11 cellular contexts compared by ENCODE assay signal in the genomic region with DNA sequence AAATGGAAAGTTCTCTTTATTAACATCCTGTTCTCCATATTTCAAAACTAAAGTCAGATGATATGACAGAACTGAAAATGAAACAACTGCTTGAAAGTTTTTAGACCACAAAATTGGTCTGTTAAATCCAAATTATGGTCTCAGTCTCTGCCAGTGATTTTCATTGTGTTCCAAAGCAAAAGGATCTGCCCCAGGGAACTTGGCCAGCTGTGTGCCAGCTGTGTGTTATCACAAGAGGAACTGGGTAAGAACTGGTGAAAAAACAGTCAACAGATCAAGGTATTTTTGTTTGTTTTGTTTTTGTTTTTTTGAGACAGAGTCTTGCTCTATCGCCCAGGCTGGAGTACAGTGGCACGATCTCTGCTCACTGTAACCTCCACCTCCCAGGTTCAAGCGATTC.
DNase-seq lines count a peak whose midpoint lies in the region; ATAC-seq and TF ChIP-seq lines count a peak whose summit lies in the region.
"Had no signal": no experiment of that assay in that cellular context is flagged by ENCODE, and none has a peak within 500 bp of the region (broad histone marks: within the 10 kb centered on the region; RNA-seq: fewer than 3 reads in every experiment).

No MANE protein-coding gene starts in this region.

- H3K9ac ChIP-seq in mammary epithelial cell (ENCODE audit: insufficient read depth, low read length): no peak overlapping the region

- H4K20me1 ChIP-seq in mammary epithelial cell (ENCODE audit: insufficient read depth, low read length): no peaks in the 10 kb centered on the region

- no peak overlapping the region for H2AFZ ChIP-seq in mammary epithelial cell (ENCODE audit: low read depth, low read length)

- TF ChIP-seq CTCF in mammary epithelial cell (conservative IDR thresholded peaks at IDR 0.05 in 1 of 2, IDR thresholded peaks at IDR 0.05 in 1 of 2; ENCODE audit: extremely low read depth in 1 of 2, insufficient read depth in 1 of 2, low read depth in 1 of 2, low read length in 2 of 2): no peak

- intact Hi-C loops in mammary epithelial cell (cut with micrococcal nuclease): no loop called here

- H3K27ac ChIP-seq in mammary epithelial cell (ENCODE audit: insufficient read depth, low read depth, low read length): no peak overlapping the region

- no peaks in the 10 kb centered on the region for H3K4me1 ChIP-seq in mammary epithelial cell (ENCODE audit: insufficient read depth, low read length)

- H3K4me3 ChIP-seq in mammary epithelial cell (replicated peaks in 1 of 3; ENCODE audit: insufficient read depth in 1 of 3, low read depth in 2 of 3, low read length in 3 of 3): no peak overlapping the region
- H3K4me3 ChIP-seq: smooth muscle cell had no signal

- no peak overlapping the region for H3K4me2 ChIP-seq in mammary epithelial cell (ENCODE audit: insufficient read depth, low read depth, low read length)
- H3K4me2 ChIP-seq: smooth muscle cell had no signal

- no peaks in the 10 kb centered on the region for H3K36me3 ChIP-seq in mammary epithelial cell (ENCODE audit: insufficient read depth, low read length)

- CTCF ChIA-PET in mammary epithelial cell (lab: Charles Lee; ENCODE audit: low non-redundant PET): no interaction called here

- 83% methylated on average over 3 of the region's 3 CpGs for WGBS in mammary epithelial cell (ENCODE audit: low coverage, missing lambda C conversion rate)

- in situ Hi-C loops in mammary epithelial cell (cut with MboI; ENCODE audit: low sequenced_read_pairs in 2 of 2): no loop called here

- peak; percentile 62 for ATAC-seq in GM18861 (IDR thresholded peaks at IDR 0.05; ENCODE audit: unreplicated experiment)
- ATAC-seq in GM21528 (IDR thresholded peaks at IDR 0.05; ENCODE audit: low FRiP score, unreplicated experiment): peak; percentile 76
- peak; percentile 65 for ATAC-seq in HG03139 (IDR thresholded peaks at IDR 0.05; ENCODE audit: unreplicated experiment)
- ATAC-seq in GM19397 (IDR thresholded peaks at IDR 0.05; ENCODE audit: unreplicated experiment): no peak

- dilution Hi-C loops in mammary epithelial cell (cut with HindIII; ENCODE audit: low sequenced_read_pairs): no loop called here

- BruUV-seq in mammary epithelial cell (replicated peaks; lab: Mats Ljungman, UMichigan): no TSS peak

- H3K79me2 ChIP-seq in mammary epithelial cell (ENCODE audit: insufficient read depth, low read length): no peaks in the 10 kb centered on the region

- no peaks in the 10 kb centered on the region for H3K9me3 ChIP-seq in mammary epithelial cell (replicated peaks; ENCODE audit: insufficient read depth, low read length)

- H3K27me3 ChIP-seq in mammary epithelial cell (ENCODE audit: insufficient read depth, low read length): no peaks in the 10 kb centered on the region

- peak; percentile 67 for DNase-seq in foreskin melanocyte
- no peak for DNase-seq in DMS79 (lab: John Stamatoyannopoulos, UW)
- no peak for DNase-seq in mammary epithelial cell
- no peak for DNase-seq in HCEC 1CT
- DNase-seq: activated CD4-positive, alpha-beta T cell treated with anti-CD3 and anti-CD28 coated beads, Interleukin-2, amount 50 U/mL, for 4 hours; NCI-H526 had no signal
